ENCODE assay signal across 26 cellular contexts in the genomic region with DNA sequence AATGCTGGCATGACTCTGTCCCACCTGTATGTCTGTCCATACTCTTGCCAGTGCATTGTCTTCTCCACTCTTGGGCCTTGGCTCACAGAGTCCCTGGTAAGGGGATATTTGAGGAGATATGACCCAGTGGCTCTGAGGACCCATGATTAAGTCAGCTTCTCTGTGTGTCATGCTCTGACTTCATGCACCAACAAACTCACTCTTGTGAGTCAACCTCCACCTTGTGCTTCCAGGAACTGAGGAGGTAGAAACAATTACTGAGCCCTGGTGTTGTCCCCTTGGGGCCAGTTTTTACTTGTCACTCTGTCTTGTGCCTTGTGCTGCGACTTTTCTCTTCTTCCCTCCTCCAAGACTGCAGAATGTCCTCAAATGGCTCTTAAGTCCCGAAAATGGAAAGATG.
DNase-seq lines count a peak whose midpoint lies in the region; ATAC-seq lines count a peak whose summit lies in the region.
"Had no signal": no experiment of that assay in that cellular context is flagged by ENCODE, and none has a peak within 500 bp of the region (broad histone marks: within the 10 kb centered on the region; RNA-seq: fewer than 3 reads in every experiment).

No MANE protein-coding gene starts in this region.

- ATAC-seq in stimulated activated effector memory CD8-positive, alpha-beta T cell treated with anti-CD3 and anti-CD28 coated beads, Interleukin-12 subunit alpha, Interleukin-12 subunit beta, amount 100 ng/mL, for 72 hours, result peak; percentile 93
- no peak for ATAC-seq in GM21717 (IDR thresholded peaks at IDR 0.05; ENCODE audit: unreplicated experiment)
- ATAC-seq: GM23338, HepG2, lower lobe of right lung had no signal

- H3K4me1 Mint-ChIP-seq in activated naive CD4-positive, alpha-beta T cell treated with anti-CD3 and anti-CD28 coated beads for 36 hours (ENCODE audit: low read depth), result no peaks in the 10 kb centered on the region
- H3K4me1 Mint-ChIP-seq in stimulated activated effector memory CD8-positive, alpha-beta T cell treated with anti-CD3 and anti-CD28 coated beads, Interleukin-12 subunit alpha, Interleukin-12 subunit beta, amount 100 ng/mL, for 72 hours, result peaks cover 10% of the 10 kb centered on the region

- no peaks in the 10 kb centered on the region for H3K9me3 Mint-ChIP-seq in activated naive CD4-positive, alpha-beta T cell treated with anti-CD3 and anti-CD28 coated beads for 36 hours
- H3K9me3 Mint-ChIP-seq in stimulated activated effector memory CD8-positive, alpha-beta T cell treated with anti-CD3 and anti-CD28 coated beads, Interleukin-12 subunit alpha, Interleukin-12 subunit beta, amount 100 ng/mL, for 72 hours, result no peaks in the 10 kb centered on the region
- H3K9me3 Mint-ChIP-seq: GM23338; natural killer cell treated with Interleukin-12 subunit alpha and Interleukin-12 subunit beta and Interleukin-15 and Interleukin-18, amount 100 ng/mL, for 72 hours; T-helper 2 cell treated with Interferon-gamma antibody and Interleukin-4, amounts not matched to agents 5 μg/mL and 100 μg/mL, for 36 hours had no signal

- intact Hi-C loops in activated naive CD4-positive, alpha-beta T cell treated with anti-CD3 and anti-CD28 coated beads for 36 hours (cut with micrococcal nuclease), result no loop called here

- H3K27ac ChIP-seq in epithelial cell of prostate, result peak overlapping the region; percentile 20
- H3K27ac ChIP-seq: dorsolateral prefrontal cortex, lower lobe of right lung, upper lobe of left lung had no signal

- DNase-seq in activated naive CD4-positive, alpha-beta T cell treated with anti-CD3 and anti-CD28 coated beads for 36 hours, result peak; percentile 38
- no peak for DNase-seq in activated naive CD4-positive, alpha-beta T cell treated with Interleukin-2 at 50 U/mL for 16 hours
- DNase-seq in HK-2 (ENCODE audit: unreplicated experiment), result peak; percentile 10
- peak; percentile 40 for DNase-seq in epithelial cell of prostate (ENCODE audit: low read depth, low spot score)
- DNase-seq in stimulated activated effector memory CD8-positive, alpha-beta T cell treated with anti-CD3 and anti-CD28 coated beads, Interleukin-12 subunit alpha, Interleukin-12 subunit beta, amount 100 ng/mL, for 72 hours (ENCODE audit: low spot score in 2 of 2), result no peak
- DNase-seq in stimulated activated naive CD4-positive, alpha-beta T cell (lab: John Stamatoyannopoulos, UW), result no peak
- DNase-seq in DMS 273 (lab: John Stamatoyannopoulos, UW; ENCODE audit: unreplicated experiment), result no peak
- DNase-seq: activated effector memory CD4-positive, alpha-beta T cell treated with Interleukin-2 at 50 U/mL for 16 hours; BE2C; cerebellar nuclear complex; DMS79; dorsolateral prefrontal cortex; head of caudate nucleus; kidney; lower lobe of right lung; NCI-H1092 treated with DMSO at 0.1 percent for 48 hours; NCI-H1930; NCI-H526; NK-92 treated with Interleukin-12 subunit alpha and Interleukin-12 subunit beta, amount 100 ng/mL, for 24 hours; SHP77 treated with DMSO at 0.1 percent for 48 hours; upper lobe of left lung had no signal

- no peaks in the 10 kb centered on the region for H3K36me3 Mint-ChIP-seq in activated naive CD4-positive, alpha-beta T cell treated with anti-CD3 and anti-CD28 coated beads for 36 hours (ENCODE audit: low read depth)
- H3K36me3 Mint-ChIP-seq in stimulated activated effector memory CD8-positive, alpha-beta T cell treated with anti-CD3 and anti-CD28 coated beads, Interleukin-12 subunit alpha, Interleukin-12 subunit beta, amount 100 ng/mL, for 72 hours, result no peaks in the 10 kb centered on the region
- H3K36me3 Mint-ChIP-seq: natural killer cell treated with Interleukin-12 subunit alpha and Interleukin-12 subunit beta and Interleukin-15 and Interleukin-18, amount 100 ng/mL, for 72 hours had no signal

- no peak overlapping the region for H3K4me3 Mint-ChIP-seq in activated naive CD4-positive, alpha-beta T cell treated with anti-CD3 and anti-CD28 coated beads for 36 hours
- H3K4me3 Mint-ChIP-seq in stimulated activated effector memory CD8-positive, alpha-beta T cell treated with anti-CD3 and anti-CD28 coated beads, Interleukin-12 subunit alpha, Interleukin-12 subunit beta, amount 100 ng/mL, for 72 hours, result no peak overlapping the region
- H3K4me3 Mint-ChIP-seq: GM23338; natural killer cell treated with Interleukin-12 subunit alpha and Interleukin-12 subunit beta and Interleukin-15 and Interleukin-18, amount 100 ng/mL, for 72 hours; T-helper 2 cell treated with Interferon-gamma antibody and Interleukin-4, amounts not matched to agents 5 μg/mL and 100 μg/mL, for 36 hours had no signal

- CTCF ChIA-PET in activated naive CD4-positive, alpha-beta T cell treated with anti-CD3 and anti-CD28 coated beads for 36 hours (lab: Charles Lee), result interaction anchor here (0.6 kb wide), 1 partner anchor 381 kb away, joined by 3 read pairs; no protein-coding TSS in a partner anchor

- no peak overlapping the region for H3K27ac Mint-ChIP-seq in activated naive CD4-positive, alpha-beta T cell treated with anti-CD3 and anti-CD28 coated beads for 36 hours
- H3K27ac Mint-ChIP-seq in stimulated activated effector memory CD8-positive, alpha-beta T cell treated with anti-CD3 and anti-CD28 coated beads, Interleukin-12 subunit alpha, Interleukin-12 subunit beta, amount 100 ng/mL, for 72 hours, result no peak overlapping the region
- H3K27ac Mint-ChIP-seq: GM23338; natural killer cell treated with Interleukin-12 subunit alpha and Interleukin-12 subunit beta and Interleukin-15 and Interleukin-18, amount 100 ng/mL, for 72 hours; T-helper 2 cell treated with Interferon-gamma antibody and Interleukin-4, amounts not matched to agents 5 μg/mL and 100 μg/mL, for 36 hours had no signal

- peaks cover 3% of the 10 kb centered on the region for H3K27me3 Mint-ChIP-seq in activated naive CD4-positive, alpha-beta T cell treated with anti-CD3 and anti-CD28 coated beads for 36 hours (ENCODE audit: low read depth)

Comparison
In these comparisons a context has a peak if more than half of its experiments do, and no peak if none do; other contexts are left out.
1. DNase-seq: peak in activated naive CD4-positive, alpha-beta T cell treated with anti-CD3 and anti-CD28 coated beads for 36 hours (single experiment), HK-2 (single experiment) and epithelial cell of prostate (single experiment); none in activated naive CD4-positive, alpha-beta T cell treated with Interleukin-2 at 50 U/mL for 16 hours (single experiment), stimulated activated effector memory CD8-positive, alpha-beta T cell treated with anti-CD3 and anti-CD28 coated beads, Interleukin-12 subunit alpha, Interleukin-12 subunit beta, amount 100 ng/mL, for 72 hours (0 of 2), stimulated activated naive CD4-positive, alpha-beta T cell (0 of 6) and DMS 273 (single experiment).